In the genomic region with DNA sequence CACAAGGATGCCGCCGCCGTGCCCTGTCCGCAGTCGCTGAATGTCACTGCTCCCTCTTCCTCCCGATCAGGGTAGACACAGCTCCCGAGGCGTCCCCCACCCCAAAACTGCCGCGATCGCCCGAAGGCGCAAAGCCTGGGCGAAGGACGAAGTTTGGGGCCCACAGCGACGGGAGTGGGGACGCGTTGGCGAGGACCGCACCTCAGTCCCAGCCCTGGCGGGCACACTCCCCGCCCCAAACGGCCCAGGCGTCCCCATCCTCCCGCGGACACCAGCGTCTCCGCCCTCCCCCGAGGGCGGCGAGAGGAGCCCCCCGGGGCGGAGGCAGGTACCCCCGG, we compare ENCODE assay signal across 8 cellular contexts. TPM values are rescaled to one million over a fixed set of nuclear protein-coding genes. Genes with fewer than 3 reads are reported as not detected.
DNase-seq lines count a peak whose midpoint lies in the region; ATAC-seq and TF ChIP-seq lines count a peak whose summit lies in the region.

No MANE protein-coding gene starts in this region.

- 1% methylated on average over 21 to 35 of the region's 35 CpGs for WGBS in lung, 2 donors

- no peak for TF ChIP-seq CTCF in lung (IDR thresholded peaks at IDR 0.05; ENCODE audit: control extremely low read depth, extremely low read depth)

- DNase-seq in NCI-H82 (lab: John Stamatoyannopoulos, UW) = peak; percentile 66
- no peak for DNase-seq in NCI-H82 treated with DMSO at 0.1 percent for 48 hours (lab: John Stamatoyannopoulos, UW; ENCODE audit: unreplicated experiment)
- peak in 22 of 34 experiments; percentile 5 to 59 (median 26) for DNase-seq in T-cell
- peak; percentile 20 to 28 for DNase-seq in central memory CD8-positive, alpha-beta T cell (ENCODE audit: low spot score in 2 of 2)
- peak; percentile 40 for DNase-seq in lung (ENCODE audit: low spot score)
- DNase-seq in stimulated activated CD4-positive, alpha-beta T cell treated with anti-CD3 and anti-CD28 coated beads, TNF-alpha, amount 100 ng/mL, for 1 hour (ENCODE audit: low read depth in 3 of 3, low spot score in 1 of 3) = peak in 2 of 3 donors; percentile 0 to 40
- DNase-seq in SW 1271 (lab: John Stamatoyannopoulos, UW) = no peak

- H3K9me3 Mint-ChIP-seq in T-cell = no peaks in the 10 kb centered on the region
- no peaks in the 10 kb centered on the region for H3K9me3 Mint-ChIP-seq in central memory CD8-positive, alpha-beta T cell

- H3K4me3 Mint-ChIP-seq in T-cell = peak overlapping the region; percentile 83 to 90 (median 88)
- H3K4me3 Mint-ChIP-seq in central memory CD8-positive, alpha-beta T cell = peak overlapping the region; percentile 87

- H3K27ac ChIP-seq in lung (ENCODE audit: low read depth in 1 of 2, low read length in 1 of 2) = peak overlapping the region; percentile 69 to 85

- H3K4me1 Mint-ChIP-seq in T-cell = peaks cover 57 to 64% (median 61%) of the 10 kb centered on the region in 3 donors
- peaks cover 43% of the 10 kb centered on the region for H3K4me1 Mint-ChIP-seq in central memory CD8-positive, alpha-beta T cell

- no peaks in the 10 kb centered on the region for H3K27me3 Mint-ChIP-seq in T-cell
- no peaks in the 10 kb centered on the region for H3K27me3 Mint-ChIP-seq in central memory CD8-positive, alpha-beta T cell

- ATAC-seq in T-cell (replicated peaks in 1 of 4) (no peak), lung (ENCODE audit: insufficient read depth, low FRiP score) (no peak), HG03097 (IDR thresholded peaks at IDR 0.05; ENCODE audit: low FRiP score, unreplicated experiment) (no peak)
- ATAC-seq in central memory CD8-positive, alpha-beta T cell (replicated peaks; ENCODE audit: extremely low read depth, poor library complexity, severe bottlenecking) = no peak

- POLR2A ChIA-PET in T-cell (lab: Charles Lee) = interaction anchor here (0.6 kb wide), 2 partner anchors 226 to 266 kb away, joined by 4 to 5 read pairs; no protein-coding TSS in a partner anchor

- peaks cover 4% of the 10 kb centered on the region for H3K36me3 Mint-ChIP-seq in T-cell
- peaks cover 17% of the 10 kb centered on the region for H3K36me3 Mint-ChIP-seq in central memory CD8-positive, alpha-beta T cell (ENCODE audit: insufficient read depth)

- H3K9me3 ChIP-seq in lung (ENCODE audit: control insufficient read depth in 2 of 2, insufficient read depth in 1 of 2, low read length in 1 of 2) = no peaks in the 10 kb centered on the region

- no peaks in the 10 kb centered on the region for H3K27me3 ChIP-seq in lung (ENCODE audit: control insufficient read depth, insufficient read depth)

- peak overlapping the region; percentile 92 for H3K27ac Mint-ChIP-seq in T-cell
- peak overlapping the region; percentile 68 for H3K27ac Mint-ChIP-seq in central memory CD8-positive, alpha-beta T cell (ENCODE audit: low read depth)

- no peaks in the 10 kb centered on the region for H3K36me3 ChIP-seq in lung (ENCODE audit: control insufficient read depth in 2 of 2, insufficient read depth in 2 of 2, low read length in 2 of 2)

- H3K4me1 ChIP-seq in lung (ENCODE audit: control insufficient read depth in 2 of 2, insufficient read depth in 2 of 2, low read length in 2 of 2) = peaks cover 5 to 8% of the 10 kb centered on the region in 2 donors

- H3K4me3 ChIP-seq in lung = peak overlapping the region; percentile 92

- CTCF ChIA-PET in T-cell (lab: Charles Lee) = no interaction called here

RNA-seq across cellular contexts. Expression of a gene that starts 1.4 kb away (rescaled TPM):
- total RNA-seq in T-cell (10 to 100 TPM; 46.2 to 94.4 (median 52.4) TPM), lung (100 to 1,000 TPM in 1 of 2 donors, 10 to 100 TPM in 1; 35.0 to 161 TPM)
- 1 to 10 TPM; 5.0 to 7.0 TPM for polyA plus RNA-seq in lung

Comparison
In these comparisons a context has a peak if more than half of its experiments do, and no peak if none do; other contexts are left out.
1. DNase-seq: peak in NCI-H82 (single experiment), T-cell (22 of 34), central memory CD8-positive, alpha-beta T cell (2 of 2), lung (single experiment) and stimulated activated CD4-positive, alpha-beta T cell treated with anti-CD3 and anti-CD28 coated beads, TNF-alpha, amount 100 ng/mL, for 1 hour (2 of 3); none in NCI-H82 treated with DMSO at 0.1 percent for 48 hours (single experiment) and SW 1271 (0 of 2).